In genomic region chr1:222596696-222597095, GRCh38 we compare ENCODE assay signal across 9 cellular contexts. TPM values are rescaled to one million over a fixed set of nuclear protein-coding genes. Genes with fewer than 3 reads are reported as not detected.
"Had no signal": no experiment of that assay in that cellular context is flagged by ENCODE, and none has a peak within 500 bp of the region (broad histone marks: within the 10 kb centered on the region; RNA-seq: fewer than 3 reads in every experiment).

No MANE protein-coding gene starts in this region.

- DNase-seq: H9, HCEC 1CT, Kasumi-1, KG1 had no signal

- FAIRE-seq: H1, H54 had no signal

- H3K27ac ChIP-seq: HL-60 had no signal

- H3K4me3 ChIP-seq: GM23338 had no signal

- ATAC-seq: GM23338 had no signal

- H3K4me2 ChIP-seq: GM23338 had no signal

RNA-seq across cellular contexts. Expression of gene HHIPL2, which starts 48.8 kb away (rescaled TPM):
- total RNA-seq: H1 had no signal
- polyA plus RNA-seq: GM23338, IgD-negative memory B cell had no signal
